ENCODE assay signal across 10 cellular contexts in the genomic region with DNA sequence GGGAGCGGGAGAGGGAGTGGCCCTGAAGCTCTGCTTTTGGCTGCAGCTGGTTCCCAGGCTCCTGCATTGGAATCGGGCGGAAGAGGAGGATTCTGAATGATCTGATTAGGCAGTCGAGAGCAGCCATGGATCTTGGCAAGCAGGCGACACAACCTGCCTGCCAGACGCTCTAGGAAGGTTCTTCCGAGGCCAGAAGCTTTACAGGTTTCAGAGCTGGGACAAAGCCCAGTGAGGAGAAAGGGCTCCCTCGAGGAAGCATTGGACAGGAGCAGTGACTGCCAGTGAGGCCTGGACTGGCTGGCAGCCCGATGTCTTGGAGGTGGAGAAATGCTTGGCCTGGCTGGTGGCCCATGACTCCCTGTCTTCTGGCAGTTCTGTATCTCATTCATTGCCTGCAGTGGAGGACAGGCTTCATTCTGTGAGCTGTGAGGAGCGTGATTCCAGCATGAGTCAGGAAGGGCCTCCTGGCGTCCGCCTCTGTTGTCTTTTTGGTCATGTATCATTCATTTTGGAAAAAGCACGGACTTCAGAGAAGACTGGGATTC.
DNase-seq lines count a peak whose midpoint lies in the region; TF ChIP-seq lines count a peak whose summit lies in the region.
"Had no signal": no experiment of that assay in that cellular context is flagged by ENCODE, and none has a peak within 500 bp of the region (broad histone marks: within the 10 kb centered on the region; RNA-seq: fewer than 3 reads in every experiment).

No MANE protein-coding gene starts in this region.

- in situ Hi-C loops in astrocyte of the spinal cord (cut with HindIII; ENCODE audit: low sequenced_read_pairs) = no loop called here

- no peaks in the 10 kb centered on the region for H3K27me3 ChIP-seq in subcutaneous abdominal adipose tissue (ENCODE audit: control insufficient read depth in 5 of 5, insufficient read depth in 4 of 5, low read length in 5 of 5)

- H4K20me1 ChIP-seq in OCI-LY7 (ENCODE audit: insufficient read depth, low read length) = no peaks in the 10 kb centered on the region

- H3K9me3 ChIP-seq in subcutaneous abdominal adipose tissue (ENCODE audit: control insufficient read depth in 5 of 5, low read length in 5 of 5) (no peaks in the 10 kb centered on the region), OCI-LY7 (ENCODE audit: low read length) (no peaks in the 10 kb centered on the region)

- DNase-seq in HCEC 1CT (peak; percentile 94), astrocyte of the spinal cord (ENCODE audit: low read depth, low spot score) (peak; percentile 93), hypothalamus (lab: John Stamatoyannopoulos, UW) (peak in 46 of 51 donors; percentile 23 to 93 (median 76)), DMS114 treated with DMSO at 0.1 percent for 48 hours (lab: John Stamatoyannopoulos, UW; ENCODE audit: unreplicated experiment) (no peak), OCI-LY7 (ENCODE audit: low spot score) (no peak), RPMI8226 (no peak), NCI-H345 treated with DMSO at 0.1 percent for 48 hours (lab: John Stamatoyannopoulos, UW; ENCODE audit: unreplicated experiment) (no peak)
- DNase-seq: activated CD4-positive, alpha-beta memory T cell treated with anti-CD3 and anti-CD28 coated beads for 36 hours had no signal

- no TSS peak for BruUV-seq in OCI-LY7 (replicated peaks; lab: Mats Ljungman, UMichigan)

- POLR2A ChIA-PET in OCI-LY7 (lab: Charles Lee) = no interaction called here

- H3K9ac ChIP-seq in subcutaneous abdominal adipose tissue (ENCODE audit: low read length in 5 of 5) = peak overlapping the region in 2 of 5 donors; percentile 24 to 50

- H3K4me3 ChIP-seq in astrocyte of the spinal cord (ENCODE audit: low read depth, low read length) (no peak overlapping the region), subcutaneous abdominal adipose tissue (ENCODE audit: low read depth in 1 of 5, low read length in 5 of 5) (peak overlapping the region in 1 of 5 donors; percentile 16), OCI-LY7 (ENCODE audit: low read depth, low read length, poor library complexity, severe bottlenecking) (no peak overlapping the region)
- H3K4me3 ChIP-seq: K562 had no signal

- peaks cover 7 to 58% (median 48%) of the 10 kb centered on the region in 5 donors for H3K4me1 ChIP-seq in subcutaneous abdominal adipose tissue (ENCODE audit: control insufficient read depth in 5 of 5, insufficient read depth in 5 of 5, low read length in 5 of 5)
- H3K4me1 ChIP-seq in OCI-LY7 (ENCODE audit: insufficient read depth, low read length, poor library complexity, severe bottlenecking) = no peaks in the 10 kb centered on the region

- no peaks in the 10 kb centered on the region for H3K9me2 ChIP-seq in OCI-LY7 (ENCODE audit: insufficient read depth, low read length)

- no peak overlapping the region for H2AFZ ChIP-seq in OCI-LY7 (ENCODE audit: low read length)

- intact Hi-C loops in OCI-LY7 (cut with micrococcal nuclease; ENCODE audit: unreplicated experiment) = no loop called here

- H3K4me2 ChIP-seq in OCI-LY7 (ENCODE audit: low read length) = no peak overlapping the region

- H3K27ac ChIP-seq in subcutaneous abdominal adipose tissue (ENCODE audit: low read depth, low read length) = peak overlapping the region; percentile 65
- no peak overlapping the region for H3K27ac ChIP-seq in OCI-LY7 (ENCODE audit: low read depth, low read length, poor library complexity, severe bottlenecking)

- TF ChIP-seq CTCF in astrocyte of the spinal cord (IDR thresholded peaks at IDR 0.05; ENCODE audit: low read depth, low read length) (no peak), OCI-LY7 (conservative IDR thresholded peaks at IDR 0.05; ENCODE audit: low read length) (no peak)

- H3K36me3 ChIP-seq in subcutaneous abdominal adipose tissue (ENCODE audit: control insufficient read depth in 5 of 5, insufficient read depth in 5 of 5, low read length in 5 of 5) (no peaks in the 10 kb centered on the region), OCI-LY7 (ENCODE audit: insufficient read depth, low read length) (no peaks in the 10 kb centered on the region)

- H3K79me2 ChIP-seq in OCI-LY7 (ENCODE audit: insufficient read depth, low read depth, low read length) = no peaks in the 10 kb centered on the region

- CTCF ChIA-PET in OCI-LY7 (lab: Charles Lee; ENCODE audit: unreplicated experiment) = interaction anchor here (0.5 kb wide), 1 partner anchor 42 kb away, joined by 3 read pairs; no protein-coding TSS in a partner anchor

Comparison
In these comparisons a context has a peak if more than half of its experiments do, and no peak if none do; other contexts are left out.
1. DNase-seq: peak in HCEC 1CT (single experiment), astrocyte of the spinal cord (single experiment) and hypothalamus (46 of 51); none in DMS114 treated with DMSO at 0.1 percent for 48 hours (single experiment), OCI-LY7 (single experiment), RPMI8226 (single experiment) and NCI-H345 treated with DMSO at 0.1 percent for 48 hours (single experiment).